In genomic region chr18:1232867-1233266, GRCh38 we compare ENCODE assay signal across 6 cellular contexts.
"Had no signal": no experiment of that assay in that cellular context is flagged by ENCODE, and none has a peak within 500 bp of the region (broad histone marks: within the 10 kb centered on the region; RNA-seq: fewer than 3 reads in every experiment).

No MANE protein-coding gene starts in this region.

- H3K27ac ChIP-seq: HL-60 had no signal

- FAIRE-seq: HepG2, HTR-8/SVneo had no signal

- ATAC-seq: HepG2 had no signal

- DNase-seq: IMR-90, KBM-7, KG1 had no signal
